In the genomic region with DNA sequence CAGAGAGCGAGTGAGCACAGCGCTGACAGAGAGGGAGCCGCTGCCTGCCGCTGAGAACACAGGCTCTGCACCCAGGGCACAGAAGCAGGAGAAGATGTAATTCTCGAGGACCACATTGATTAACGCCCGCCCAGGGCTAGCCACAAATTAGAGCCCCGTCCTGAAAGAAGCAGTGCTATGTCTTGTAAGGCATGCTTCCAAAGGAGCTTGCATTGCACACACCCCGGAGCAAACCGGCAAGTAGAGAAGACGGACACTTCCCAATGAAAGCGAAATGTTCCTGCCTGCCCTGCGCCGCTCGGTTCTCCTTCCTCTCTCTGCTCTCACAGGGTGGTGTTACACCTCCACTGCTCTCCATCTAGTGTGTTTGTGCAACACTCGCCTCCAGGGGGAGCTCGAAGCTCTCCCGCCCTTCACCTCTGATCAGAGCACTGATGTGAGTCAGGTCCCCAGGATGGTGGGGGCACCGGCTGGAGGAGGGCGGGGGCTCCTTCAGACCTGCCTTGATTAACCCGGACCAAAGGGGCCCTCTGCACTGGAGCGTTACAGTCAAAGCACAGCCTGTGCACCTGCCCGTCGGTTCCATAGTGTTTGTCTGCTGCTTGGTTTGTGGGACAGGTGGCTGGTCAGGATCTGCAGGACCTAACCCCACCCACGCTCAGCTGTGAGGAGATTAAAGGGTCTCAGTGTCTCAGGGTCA, we compare ENCODE assay signal across 8 cellular contexts.
DNase-seq lines count a peak whose midpoint lies in the region; ATAC-seq and TF ChIP-seq lines count a peak whose summit lies in the region.

No MANE protein-coding gene starts in this region.

- peaks cover 24% of the 10 kb centered on the region for H3K4me1 Mint-ChIP-seq in neural progenitor cell

- H3K27me3 ChIP-seq in neural progenitor cell (peaks cover 15% of the 10 kb centered on the region), upper lobe of left lung (no peaks in the 10 kb centered on the region)

- H3K27ac ChIP-seq in neural progenitor cell, result no peak overlapping the region
- no peak overlapping the region for H3K27ac ChIP-seq in upper lobe of left lung

- no peak for TF ChIP-seq POLR2A in erythroblast (IDR thresholded peaks at IDR 0.05; ENCODE audit: low read length)
- no peak for TF ChIP-seq POLR2A in upper lobe of left lung (IDR thresholded peaks at IDR 0.05)

- peaks cover 5% of the 10 kb centered on the region for H3K27me3 Mint-ChIP-seq in neural progenitor cell (ENCODE audit: insufficient read depth, low read depth)

- no peak overlapping the region for H3K9ac ChIP-seq in neural progenitor cell

- no peaks in the 10 kb centered on the region for H3K79me2 ChIP-seq in neural progenitor cell (ENCODE audit: low read depth)

- peak overlapping the region; percentile 78 for H3K4me3 Mint-ChIP-seq in neural progenitor cell

- H3K4me1 ChIP-seq in neural progenitor cell (no peaks in the 10 kb centered on the region), upper lobe of left lung (peaks cover 0 to 7% (median 3%) of the 10 kb centered on the region in 4 donors)

- peak overlapping the region; percentile 74 for H3K4me2 ChIP-seq in neural progenitor cell

- 5 to 7% methylated on average over 23 to 24 of the region's 25 CpGs for WGBS in upper lobe of left lung, 2 donors

- H3K27ac Mint-ChIP-seq in neural progenitor cell, result no peak overlapping the region

- H3K9me3 ChIP-seq in neural progenitor cell (ENCODE audit: low read depth), result no peaks in the 10 kb centered on the region
- no peaks in the 10 kb centered on the region for H3K9me3 ChIP-seq in upper lobe of left lung

- no peaks in the 10 kb centered on the region for H3F3A ChIP-seq in neural progenitor cell (ENCODE audit: low read depth)

- no peaks in the 10 kb centered on the region for H3K36me3 Mint-ChIP-seq in neural progenitor cell

- H3K36me3 ChIP-seq in neural progenitor cell, result no peaks in the 10 kb centered on the region
- H3K36me3 ChIP-seq in upper lobe of left lung, result no peaks in the 10 kb centered on the region

- ATAC-seq in GM21367 (IDR thresholded peaks at IDR 0.05; ENCODE audit: unreplicated experiment), result peak; percentile 96
- peak; percentile 71 for ATAC-seq in HG03575 (IDR thresholded peaks at IDR 0.05; ENCODE audit: extremely low read depth, insufficient number of reproducible peaks, low FRiP score, unreplicated experiment)
- ATAC-seq in upper lobe of left lung (ENCODE audit: low FRiP score in 2 of 2), result peak; percentile 38 to 68

- no peaks in the 10 kb centered on the region for H4K20me1 ChIP-seq in neural progenitor cell (ENCODE audit: low read depth)

- H2AFZ ChIP-seq in neural progenitor cell (replicated peaks), result peak overlapping the region; percentile 79

- DNase-seq in DMS153 (lab: John Stamatoyannopoulos, UW), result peak; percentile 79
- peak; percentile 83 for DNase-seq in NCI-H748 treated with DMSO at 0.1 percent for 48 hours (lab: John Stamatoyannopoulos, UW)
- DNase-seq in activated CD8-positive, alpha-beta memory T cell treated with anti-CD3 and anti-CD28 coated beads for 4 hours (ENCODE audit: low read depth in 2 of 2), result peak; percentile 4 to 13
- peak; percentile 31 to 56 for DNase-seq in erythroblast (lab: John Stamatoyannopoulos, UW)
- DNase-seq in neural progenitor cell (ENCODE audit: low spot score), result peak; percentile 87
- DNase-seq in upper lobe of left lung, result peak in 1 of 2 donors; percentile 61

- H3K4me3 ChIP-seq in neural progenitor cell (peak overlapping the region; percentile 44), upper lobe of left lung (peak overlapping the region in 1 of 4 donors; percentile 15)

- TF ChIP-seq CTCF in neural progenitor cell (IDR thresholded peaks at IDR 0.05) (peak; percentile 88), upper lobe of left lung (IDR thresholded peaks at IDR 0.05) (peak; percentile 19 to 72 (median 59))

- peaks cover 2% of the 10 kb centered on the region for H3K9me3 Mint-ChIP-seq in neural progenitor cell

- no peak for TF ChIP-seq EP300 in upper lobe of left lung (IDR thresholded peaks at IDR 0.05)
